8 cellular contexts compared by ENCODE assay signal in the genomic region with DNA sequence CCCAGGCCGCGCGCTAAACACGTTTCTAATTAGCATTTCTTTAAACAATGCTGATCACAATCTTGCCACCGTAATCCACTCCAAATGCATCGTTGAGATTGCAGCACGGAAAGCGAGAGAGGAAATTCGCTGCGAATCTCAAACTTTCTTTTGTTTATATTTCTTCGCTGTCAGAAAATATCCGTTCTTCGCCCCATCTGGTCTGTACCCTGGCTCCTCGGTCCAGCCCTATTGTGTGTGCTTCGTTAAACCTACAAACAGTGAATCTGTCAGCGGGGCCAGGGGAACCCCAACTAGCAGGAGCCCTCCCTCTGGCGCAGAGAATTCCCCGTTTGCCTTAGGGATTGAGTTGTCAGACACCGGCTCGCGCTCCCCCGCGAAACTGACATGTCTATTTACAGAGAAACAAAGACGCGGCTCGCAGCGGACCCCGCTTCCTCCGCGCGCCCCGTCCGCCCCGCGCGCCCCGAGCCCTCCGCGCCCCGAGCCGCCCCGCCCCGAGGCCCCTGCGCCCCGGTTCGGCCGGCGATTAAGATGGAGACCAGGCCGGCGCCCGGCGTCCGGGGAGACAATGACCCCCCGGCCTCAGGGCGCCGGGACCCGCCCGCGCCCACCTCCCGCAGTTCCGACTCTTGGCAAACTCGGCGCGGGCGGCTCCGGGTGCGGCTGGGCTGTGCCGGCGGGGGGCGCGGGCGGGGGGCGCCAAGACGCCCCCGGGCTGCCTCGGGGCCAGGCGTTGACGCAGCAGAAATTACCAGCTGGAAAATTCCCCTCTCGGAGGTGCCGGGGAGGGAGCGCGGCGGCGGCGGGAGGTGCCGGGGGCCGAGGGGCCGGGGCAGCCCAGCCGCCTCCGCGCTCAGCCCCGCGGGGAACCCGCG. TPM values are rescaled to one million over a fixed set of nuclear protein-coding genes. Genes with fewer than 3 reads are reported as not detected.
A peak's percentile ranks its signal among the peaks of the same experiment; 100 is the strongest.
DNase-seq lines count a peak whose midpoint lies in the region; ATAC-seq and TF ChIP-seq lines count a peak whose summit lies in the region.

No MANE protein-coding gene starts in this region.

- peak overlapping the region; percentile 91 to 96 for H3K4me3 Mint-ChIP-seq in CD14-positive monocyte

- 1% methylated on average over 20 to 74 of the region's 95 CpGs for WGBS in testis, 2 donors

- TF ChIP-seq POLR2A in testis (IDR thresholded peaks at IDR 0.05), result no peak

- peaks cover 24% of the 10 kb centered on the region for H3K4me1 ChIP-seq in testis

- H3K27me3 Mint-ChIP-seq in CD14-positive monocyte (ENCODE audit: low read depth in 3 of 3), result peaks cover 58 to 72% (median 72%) of the 10 kb centered on the region in 3 donors

- DNase-seq in CD14-positive monocyte (ENCODE audit: low spot score) (no peak), astrocyte of the hippocampus (ENCODE audit: low read depth, low spot score) (peak; percentile 33), kidney epithelial cell (ENCODE audit: low read depth) (no peak), testis (peak; percentile 69), COR-L47 (lab: John Stamatoyannopoulos, UW) (no peak), NOMO-1 treated with DMSO at 0.1 percent for 48 hours (lab: John Stamatoyannopoulos, UW; ENCODE audit: unreplicated experiment) (no peak)

- H3K9me3 Mint-ChIP-seq in CD14-positive monocyte, result peaks cover 0 to 20% (median 7%) of the 10 kb centered on the region in 7 donors

- intact Hi-C loops in CD14-positive monocyte (cut with micrococcal nuclease) (loop anchor here in 1 of 2 donors (5.0 kb wide), 1 partner anchor 32 kb away; a partner anchor contains a TSS), testis (cut with DNase I; ENCODE audit: low total_unique reads) (no loop called here)

- peaks cover 9% of the 10 kb centered on the region for H3K4me1 Mint-ChIP-seq in CD14-positive monocyte

- no peaks in the 10 kb centered on the region for H3K9me3 ChIP-seq in testis

- H3K4me3 ChIP-seq in kidney epithelial cell (ENCODE audit: low read depth, low read length), result peak overlapping the region; percentile 32
- peak overlapping the region; percentile 62 to 72 for H3K4me3 ChIP-seq in testis

- no peak for TF ChIP-seq CTCF in CD14-positive monocyte (IDR thresholded peaks at IDR 0.05)
- no peak for TF ChIP-seq CTCF in kidney epithelial cell (IDR thresholded peaks at IDR 0.05; ENCODE audit: insufficient read depth, low read length, poor library complexity, severe bottlenecking)
- no peak for TF ChIP-seq CTCF in testis (IDR thresholded peaks at IDR 0.05)

- H3K27me3 ChIP-seq in kidney epithelial cell (ENCODE audit: control insufficient read depth, insufficient read depth, low read length), result peaks cover 49% of the 10 kb centered on the region
- H3K27me3 ChIP-seq in testis, result no peaks in the 10 kb centered on the region

- ATAC-seq in HG02678 (IDR thresholded peaks at IDR 0.05; ENCODE audit: unreplicated experiment) (peak; percentile 15), esophagus mucosa (no peak)

- no peaks in the 10 kb centered on the region for H3K36me3 ChIP-seq in kidney epithelial cell (ENCODE audit: control insufficient read depth, insufficient read depth, low read length)
- H3K36me3 ChIP-seq in testis (ENCODE audit: low read depth, missing control alignments), result no peaks in the 10 kb centered on the region

- H3K36me3 Mint-ChIP-seq in CD14-positive monocyte, result peaks cover 0 to 8% of the 10 kb centered on the region in 2 donors

- peak overlapping the region; percentile 59 to 88 for H3K27ac ChIP-seq in testis

- peak overlapping the region in 3 of 7 donors; percentile 27 to 75 (median 30) for H3K27ac Mint-ChIP-seq in CD14-positive monocyte

RNA-seq across cellular contexts. Expression of a gene that starts 0.9 kb away (rescaled TPM):
- under 1 TPM; 0.07 to 0.37 TPM for polyA plus RNA-seq in CD14-positive monocyte
- 7.2 and 7.8 TPM in 2 replicates for total RNA-seq in kidney epithelial cell
- total RNA-seq in testis, result 10 to 100 TPM; 12.5 to 15.4 TPM
- polyA plus RNA-seq in testis (ENCODE audit: insufficient read depth, low read depth, low replicate concordance), result 5.2 TPM
- total RNA-seq in esophagus mucosa, result 1.7 TPM

RNA-seq across cellular contexts. Expression of a gene that starts 31.1 kb away (rescaled TPM):
- polyA plus RNA-seq in CD14-positive monocyte (not detected), testis (ENCODE audit: insufficient read depth, low read depth, low replicate concordance) (10.8 TPM)
- total RNA-seq in kidney epithelial cell (not detected in 2 replicates), testis (10 to 100 TPM; 13.8 to 20.9 TPM), esophagus mucosa (not detected)

RNA-seq across cellular contexts. Expression of a gene that starts 34.9 kb away (rescaled TPM):
- polyA plus RNA-seq in CD14-positive monocyte, result 100 to 1,000 TPM; 144 to 167 TPM
- 166 and 177 TPM in 2 replicates for total RNA-seq in kidney epithelial cell
- total RNA-seq in testis, result 100 to 1,000 TPM; 100 to 132 TPM
- 89.9 TPM for polyA plus RNA-seq in testis (ENCODE audit: insufficient read depth, low read depth, low replicate concordance)
- total RNA-seq in esophagus mucosa, result 90.6 TPM

Comparison
In these comparisons a context has a peak if more than half of its experiments do, and no peak if none do; other contexts are left out.
1. DNase-seq: peak in astrocyte of the hippocampus (single experiment) and testis (single experiment); none in CD14-positive monocyte (single experiment), kidney epithelial cell (single experiment), COR-L47 (single experiment) and NOMO-1 treated with DMSO at 0.1 percent for 48 hours (single experiment).
2. RNA of a gene that starts 31.1 kb away (total RNA-seq): 13.8 to 20.9 TPM in testis; not detected in kidney epithelial cell and not detected in esophagus mucosa (single experiment); every median in the first group is over 10 times any median in the second.